25 cellular contexts compared by ENCODE assay signal in genomic region chr5:41065691-41066335, GRCh38. TPM values are rescaled to one million over a fixed set of nuclear protein-coding genes. Genes with fewer than 3 reads are reported as not detected.
DNase-seq lines count a peak whose midpoint lies in the region; ATAC-seq and TF ChIP-seq lines count a peak whose summit lies in the region.
"Had no signal": no experiment of that assay in that cellular context is flagged by ENCODE, and none has a peak within 500 bp of the region (broad histone marks: within the 10 kb centered on the region; RNA-seq: fewer than 3 reads in every experiment).

No MANE protein-coding gene starts in this region.

- TF ChIP-seq CTCF in right lobe of liver (IDR thresholded peaks at IDR 0.05) (no peak), OCI-LY7 (conservative IDR thresholded peaks at IDR 0.05; ENCODE audit: low read length) (no peak)

- no peaks in the 10 kb centered on the region for H3K27me3 ChIP-seq in CD4-positive, alpha-beta memory T cell (ENCODE audit: insufficient read depth, low read length)
- H3K27me3 ChIP-seq in right lobe of liver: no peaks in the 10 kb centered on the region
- H3K27me3 ChIP-seq: BLaER1 treated with 17β-estradiol and CSF1 and Interleukin-3, amounts not matched to agents 10 nM and 100 nM; Peyer's patch had no signal

- H4K20me1 ChIP-seq in OCI-LY7 (ENCODE audit: insufficient read depth, low read length): no peaks in the 10 kb centered on the region
- H4K20me1 ChIP-seq: BLaER1 treated with 17β-estradiol and CSF1 and Interleukin-3, amounts not matched to agents 10 nM and 100 nM had no signal

- H2AFZ ChIP-seq in OCI-LY7 (ENCODE audit: low read length): no peak overlapping the region

- no peaks in the 10 kb centered on the region for H3K36me3 ChIP-seq in CD4-positive, alpha-beta memory T cell (ENCODE audit: insufficient read depth, low read length)
- H3K36me3 ChIP-seq in right lobe of liver (no peaks in the 10 kb centered on the region), OCI-LY7 (ENCODE audit: insufficient read depth, low read length) (no peaks in the 10 kb centered on the region)
- H3K36me3 ChIP-seq: BLaER1 treated with 17β-estradiol and CSF1 and Interleukin-3, amounts not matched to agents 10 nM and 100 nM; Peyer's patch had no signal

- no peak overlapping the region for H3K4me3 ChIP-seq in CD4-positive, alpha-beta memory T cell (ENCODE audit: low read length in 2 of 2)
- peak overlapping the region in 2 of 3 donors; percentile 1 to 17 for H3K4me3 ChIP-seq in right lobe of liver
- no peak overlapping the region for H3K4me3 ChIP-seq in OCI-LY7 (ENCODE audit: low read depth, low read length, poor library complexity, severe bottlenecking)
- H3K4me3 ChIP-seq: BLaER1 treated with 17β-estradiol and CSF1 and Interleukin-3, amounts not matched to agents 10 nM and 100 nM; Peyer's patch; SK-N-MC had no signal

- CTCF ChIA-PET in CD4-positive, alpha-beta memory T cell (lab: Charles Lee; ENCODE audit: partially characterized antibody): interaction anchor here (0.6 kb wide), 1 partner anchor 9 kb away, joined by 4 read pairs; no protein-coding TSS in a partner anchor
- CTCF ChIA-PET in OCI-LY7 (lab: Charles Lee; ENCODE audit: unreplicated experiment): no interaction called here

- no peak overlapping the region for H3K27ac Mint-ChIP-seq in CD4-positive, alpha-beta memory T cell
- H3K27ac Mint-ChIP-seq: CD8-positive, alpha-beta T cell had no signal

- no peaks in the 10 kb centered on the region for H3K36me3 Mint-ChIP-seq in CD4-positive, alpha-beta memory T cell
- H3K36me3 Mint-ChIP-seq: CD8-positive, alpha-beta T cell had no signal

- H3K27me3 Mint-ChIP-seq in CD4-positive, alpha-beta memory T cell: peaks cover 0 to 1% of the 10 kb centered on the region in 2 donors

- DNase-seq in CD4-positive, alpha-beta memory T cell: no peak
- peak; percentile 2 for DNase-seq in ELR (ENCODE audit: low read depth)
- peak; percentile 36 for DNase-seq in OCI-M1 (lab: John Stamatoyannopoulos, UW)
- DNase-seq in right lobe of liver: no peak
- no peak for DNase-seq in NCI-H345 (lab: John Stamatoyannopoulos, UW)
- DNase-seq in OCI-LY7 (ENCODE audit: low spot score): no peak
- DNase-seq: ACHN; Calu3; CD8-positive, alpha-beta T cell; DMS153; KBM-7; NCI-H1092 treated with DMSO at 0.1 percent for 48 hours; NCI-H1436 treated with DMSO at 0.1 percent for 48 hours; NCI-H1930; NCI-H510A treated with DMSO at 0.1 percent for 48 hours; NCI-H774; NK-92 treated with Interleukin-12 subunit alpha and Interleukin-12 subunit beta, amount 100 ng/mL, for 24 hours; Peyer's patch; SHP77; SW 1271 had no signal

- peaks cover 4 to 7% (median 5%) of the 10 kb centered on the region in 4 donors for H3K4me1 Mint-ChIP-seq in CD4-positive, alpha-beta memory T cell

- POLR2A ChIA-PET in CD4-positive, alpha-beta memory T cell (lab: Charles Lee; ENCODE audit: partially characterized antibody): no interaction called here
- POLR2A ChIA-PET in OCI-LY7 (lab: Charles Lee): no interaction called here

- no peak overlapping the region for H3K4me2 ChIP-seq in OCI-LY7 (ENCODE audit: low read length)
- H3K4me2 ChIP-seq: BLaER1 treated with 17β-estradiol and CSF1 and Interleukin-3, amounts not matched to agents 10 nM and 100 nM had no signal

- no peaks in the 10 kb centered on the region for H3K9me3 ChIP-seq in CD4-positive, alpha-beta memory T cell (ENCODE audit: control insufficient read depth in 1 of 2, low read length in 2 of 2)
- no peaks in the 10 kb centered on the region for H3K9me3 ChIP-seq in right lobe of liver
- H3K9me3 ChIP-seq in OCI-LY7 (ENCODE audit: low read length): no peaks in the 10 kb centered on the region
- H3K9me3 ChIP-seq: BLaER1 treated with 17β-estradiol and CSF1 and Interleukin-3, amounts not matched to agents 10 nM and 100 nM; Peyer's patch had no signal

- WGBS in right lobe of liver (ENCODE audit: insufficient coverage, low coverage, low lambda C conversion rate, missing lambda C conversion rate): 46% methylated on average over 5 of the region's 6 CpGs

- H3K9me2 ChIP-seq in OCI-LY7 (ENCODE audit: insufficient read depth, low read length): no peaks in the 10 kb centered on the region

- H3K79me2 ChIP-seq in OCI-LY7 (ENCODE audit: insufficient read depth, low read depth, low read length): no peaks in the 10 kb centered on the region

- intact Hi-C loops in CD4-positive, alpha-beta memory T cell (cut with micrococcal nuclease): no loop called here
- intact Hi-C loops in right lobe of liver (cut with DNase I): no loop called here
- intact Hi-C loops in OCI-LY7 (cut with micrococcal nuclease; ENCODE audit: unreplicated experiment): no loop called here

- no TSS peak for BruUV-seq in OCI-LY7 (replicated peaks; lab: Mats Ljungman, UMichigan)

- no peak for TF ChIP-seq POLR2A in right lobe of liver (IDR thresholded peaks at IDR 0.05)

- H3K4me1 ChIP-seq in CD4-positive, alpha-beta memory T cell (ENCODE audit: insufficient read depth, low read length): no peaks in the 10 kb centered on the region
- no peaks in the 10 kb centered on the region for H3K4me1 ChIP-seq in right lobe of liver
- H3K4me1 ChIP-seq in OCI-LY7 (ENCODE audit: insufficient read depth, low read length, poor library complexity, severe bottlenecking): no peaks in the 10 kb centered on the region
- H3K4me1 ChIP-seq: BLaER1 treated with 17β-estradiol and CSF1 and Interleukin-3, amounts not matched to agents 10 nM and 100 nM; Peyer's patch had no signal

- ATAC-seq in right lobe of liver (peak; percentile 59 to 86 (median 77)), HG02678 (IDR thresholded peaks at IDR 0.05; ENCODE audit: unreplicated experiment) (no peak)
- ATAC-seq: CD8-positive, alpha-beta T cell; HCT116 had no signal

- H3K9me3 Mint-ChIP-seq in CD4-positive, alpha-beta memory T cell: no peaks in the 10 kb centered on the region
- H3K9me3 Mint-ChIP-seq: CD8-positive, alpha-beta T cell had no signal

- H3K4me3 Mint-ChIP-seq in CD4-positive, alpha-beta memory T cell: peak overlapping the region in 6 of 8 donors; percentile 1 to 50 (median 12)
- H3K4me3 Mint-ChIP-seq: CD8-positive, alpha-beta T cell had no signal

- H3K27ac ChIP-seq in CD4-positive, alpha-beta memory T cell (ENCODE audit: low read depth, low read length): no peak overlapping the region
- H3K27ac ChIP-seq in right lobe of liver: peak overlapping the region in 1 of 3 donors; percentile 16
- no peak overlapping the region for H3K27ac ChIP-seq in OCI-LY7 (ENCODE audit: low read depth, low read length, poor library complexity, severe bottlenecking)
- H3K27ac ChIP-seq: BLaER1 treated with 17β-estradiol and CSF1 and Interleukin-3, amounts not matched to agents 10 nM and 100 nM; Peyer's patch; SK-N-MC had no signal

RNA-seq across cellular contexts. Expression of gene MROH2B, which starts 5.3 kb away (rescaled TPM):
- total RNA-seq in CD4-positive, alpha-beta memory T cell: not detected
- polyA plus RNA-seq in CD4-positive, alpha-beta memory T cell: not detected
- under 1 TPM in 2 of 6 experiments, not detected in 4; 0.73 to 0.84 TPM for total RNA-seq in right lobe of liver
- total RNA-seq in OCI-LY7 (2014; rRNA removed; shearing (Covaris generic)): not detected in 2 replicates
- total RNA-seq in OCI-LY7 (2022): not detected in 2 replicates
- total RNA-seq: Calu3; CD8-positive, alpha-beta T cell; H1; Peyer's patch had no signal
- polyA plus RNA-seq: H1 had no signal

Comparison
In these comparisons a context has a peak if more than half of its experiments do, and no peak if none do; other contexts are left out.
1. DNase-seq: peak in ELR (single experiment) and OCI-M1 (single experiment); none in CD4-positive, alpha-beta memory T cell (0 of 5), right lobe of liver (0 of 3), NCI-H345 (single experiment) and OCI-LY7 (single experiment).
2. H3K4me3 ChIP-seq: peak in right lobe of liver (2 of 3); none in CD4-positive, alpha-beta memory T cell (0 of 2) and OCI-LY7 (single experiment).